ENCODE assay signal across 24 cellular contexts in the genomic region with DNA sequence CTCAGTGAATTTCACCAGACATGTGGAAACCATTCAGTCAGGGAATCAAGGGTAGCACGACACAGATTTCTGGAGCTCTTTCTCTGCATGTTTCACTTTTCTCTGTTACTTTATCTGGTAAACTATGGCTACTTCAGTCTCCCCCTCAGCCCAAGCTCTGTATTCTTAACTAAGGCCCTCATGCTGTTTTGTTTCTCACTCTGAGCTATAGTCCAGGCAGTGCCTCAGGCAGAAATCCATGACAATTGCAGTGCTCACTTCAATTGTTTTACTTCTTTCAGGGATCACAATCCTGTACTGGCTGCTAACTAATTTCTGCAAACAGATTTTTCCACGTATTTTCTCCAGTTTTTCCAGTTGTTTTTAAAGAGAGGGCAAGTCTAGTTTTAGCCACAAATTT.
"Had no signal": no experiment of that assay in that cellular context is flagged by ENCODE, and none has a peak within 500 bp of the region (broad histone marks: within the 10 kb centered on the region; RNA-seq: fewer than 3 reads in every experiment).

No MANE protein-coding gene starts in this region.

- H3K27me3 Mint-ChIP-seq: activated naive CD4-positive, alpha-beta T cell treated with anti-CD3 and anti-CD28 coated beads, Interleukin-2, amount 10 ng/mL, durations not matched to agents 7 days and 5 days; effector memory CD8-positive, alpha-beta T cell; natural killer cell treated with Interleukin-12 subunit alpha and Interleukin-12 subunit beta and Interleukin-15 and Interleukin-18, amount 100 ng/mL, for 72 hours had no signal

- DNase-seq: activated CD4-positive, alpha-beta T cell treated with anti-CD3 and anti-CD28 coated beads for 4 hours; activated CD4-positive, alpha-beta T cell treated with anti-CD3 and anti-CD28 coated beads, Interleukin-2, amount 50 U/mL, for 48 hours; activated CD4-positive, CD25-positive, alpha-beta regulatory T cell; activated effector memory CD4-positive, alpha-beta T cell treated with Interleukin-2 at 50 U/mL for 16 hours; activated naive CD4-positive, alpha-beta T cell treated with anti-CD3 and anti-CD28 coated beads, Interleukin-2, amount 10 ng/mL, durations not matched to agents 7 days and 5 days; activated T-cell treated with anti-CD3 and anti-CD28 coated beads, Interleukin-2, amount 50 U/mL, for 48 hours; amygdala; colonic mucosa; dorsolateral prefrontal cortex; effector memory CD8-positive, alpha-beta T cell; esophagus squamous epithelium; gastrocnemius medialis; left ventricle myocardium superior; mammary epithelial cell; midbrain; right cardiac atrium; stimulated activated CD4-positive, alpha-beta T cell treated with anti-CD3 and anti-CD28 coated beads, Interleukin-4, amount 100 ng/mL, for 24 hours; stimulated activated naive CD4-positive, alpha-beta T cell treated with Interleukin-2 at 50 U/mL for 16 hours; T1000; upper lobe of left lung had no signal

- H3K9me3 ChIP-seq: colonic mucosa, esophagus squamous epithelium, gastrocnemius medialis, thoracic aorta, upper lobe of left lung had no signal

- H3K27ac Mint-ChIP-seq: activated naive CD4-positive, alpha-beta T cell treated with anti-CD3 and anti-CD28 coated beads, Interleukin-2, amount 10 ng/mL, durations not matched to agents 7 days and 5 days; effector memory CD8-positive, alpha-beta T cell; natural killer cell treated with Interleukin-12 subunit alpha and Interleukin-12 subunit beta and Interleukin-15 and Interleukin-18, amount 100 ng/mL, for 72 hours; T-helper 1 cell treated with Interleukin-12 subunit alpha and Interleukin-12 subunit beta and Interleukin-4 antibody, amounts not matched to agents 30 μg/mL and 1 μg/mL, for 36 hours had no signal

- H3K4me3 ChIP-seq: colonic mucosa, dorsolateral prefrontal cortex, esophagus squamous epithelium, gastrocnemius medialis, thoracic aorta, upper lobe of left lung had no signal

- H3K27ac ChIP-seq: colonic mucosa, dorsolateral prefrontal cortex, esophagus squamous epithelium, gastrocnemius medialis, parathyroid adenoma, thoracic aorta, upper lobe of left lung had no signal

- H3K27me3 ChIP-seq: colonic mucosa, dorsolateral prefrontal cortex, esophagus squamous epithelium, gastrocnemius medialis, upper lobe of left lung had no signal

- H3K9me3 Mint-ChIP-seq: activated naive CD4-positive, alpha-beta T cell treated with anti-CD3 and anti-CD28 coated beads, Interleukin-2, amount 10 ng/mL, durations not matched to agents 7 days and 5 days; T-helper 1 cell treated with Interleukin-12 subunit alpha and Interleukin-12 subunit beta and Interleukin-4 antibody, amounts not matched to agents 30 μg/mL and 1 μg/mL, for 36 hours had no signal

- H3K36me3 Mint-ChIP-seq: activated naive CD4-positive, alpha-beta T cell treated with anti-CD3 and anti-CD28 coated beads, Interleukin-2, amount 10 ng/mL, durations not matched to agents 7 days and 5 days had no signal

- ATAC-seq: effector memory CD8-positive, alpha-beta T cell; gastrocnemius medialis; left ventricle myocardium superior; natural killer cell treated with Interleukin-12 subunit alpha and Interleukin-12 subunit beta and Interleukin-15 and Interleukin-18, amount 100 ng/mL, for 72 hours; right cardiac atrium had no signal

- H3K4me3 Mint-ChIP-seq: activated naive CD4-positive, alpha-beta T cell treated with anti-CD3 and anti-CD28 coated beads, Interleukin-2, amount 10 ng/mL, durations not matched to agents 7 days and 5 days; effector memory CD8-positive, alpha-beta T cell; natural killer cell treated with Interleukin-12 subunit alpha and Interleukin-12 subunit beta and Interleukin-15 and Interleukin-18, amount 100 ng/mL, for 72 hours; T-helper 1 cell treated with Interleukin-12 subunit alpha and Interleukin-12 subunit beta and Interleukin-4 antibody, amounts not matched to agents 30 μg/mL and 1 μg/mL, for 36 hours had no signal

- H3K4me1 ChIP-seq: colonic mucosa, esophagus squamous epithelium, gastrocnemius medialis, parathyroid adenoma, upper lobe of left lung had no signal

- H3K36me3 ChIP-seq: colonic mucosa, esophagus squamous epithelium, gastrocnemius medialis, thoracic aorta, upper lobe of left lung had no signal

- H3K9ac ChIP-seq: parathyroid adenoma had no signal

- H3K4me1 Mint-ChIP-seq: activated naive CD4-positive, alpha-beta T cell treated with anti-CD3 and anti-CD28 coated beads, Interleukin-2, amount 10 ng/mL, durations not matched to agents 7 days and 5 days had no signal
